11 cellular contexts compared by ENCODE assay signal in genomic region chr13:94344126-94344863, GRCh38.
A peak's percentile ranks its signal among the peaks of the same experiment; 100 is the strongest.
DNase-seq lines count a peak whose midpoint lies in the region; TF ChIP-seq lines count a peak whose summit lies in the region.
"Had no signal": no experiment of that assay in that cellular context is flagged by ENCODE, and none has a peak within 500 bp of the region (broad histone marks: within the 10 kb centered on the region; RNA-seq: fewer than 3 reads in every experiment).

No MANE protein-coding gene starts in this region.

- no peak for TF ChIP-seq EP300 in stomach (IDR thresholded peaks at IDR 0.05)

- H3K9ac ChIP-seq in HUES48 (ENCODE audit: low read depth, low read length): no peak overlapping the region
- no peak overlapping the region for H3K9ac ChIP-seq in iPS-18a (ENCODE audit: low read length)

- H3K27ac ChIP-seq in HUES48 (ENCODE audit: low read depth, low read length): peak overlapping the region; percentile 59
- H3K27ac ChIP-seq in iPS-18a (ENCODE audit: low read length): peak overlapping the region; percentile 1
- peak overlapping the region in 4 of 5 donors; percentile 59 to 75 (median 72) for H3K27ac ChIP-seq in stomach

- no peak for TF ChIP-seq CTCF in cardiac fibroblast (IDR thresholded peaks at IDR 0.05; ENCODE audit: low read depth, low read length)
- no peak for TF ChIP-seq CTCF in stomach (IDR thresholded peaks at IDR 0.05)

- TF ChIP-seq POLR2A in stomach (IDR thresholded peaks at IDR 0.05): no peak

- peak; percentile 24 to 60 for DNase-seq in cardiac fibroblast (ENCODE audit: low read depth in 2 of 2)
- no peak for DNase-seq in stomach
- DNase-seq in DMS79 (lab: John Stamatoyannopoulos, UW): no peak
- DNase-seq in NCI-H82 (lab: John Stamatoyannopoulos, UW): no peak
- no peak for DNase-seq in NCI-H524 (lab: John Stamatoyannopoulos, UW)
- DNase-seq: activated CD8-positive, alpha-beta memory T cell treated with anti-CD3 and anti-CD28 coated beads, Interleukin-2, amount 50 U/mL, for 4 hours; activated naive CD8-positive, alpha-beta T cell treated with anti-CD3 and anti-CD28 coated beads, Interleukin-2, amount 50 U/mL, for 24 hours; stimulated activated naive B cell treated with anti-CD40 and anti-IgM and Interleukin-4, amounts not matched to agents 10 μg/mL and 1 μg/mL and 100 μg/mL, for 72 hours had no signal

- H3K4me3 ChIP-seq in HUES48 (ENCODE audit: low read depth, low read length) (peak overlapping the region; percentile 20; the same call in 1 of the 2 replicates), cardiac fibroblast (replicated peaks in 1 of 2; ENCODE audit: low read depth in 2 of 2, low read length in 2 of 2) (no peak overlapping the region), iPS-18a (ENCODE audit: low read length) (peak overlapping the region; percentile 11), stomach (no peak overlapping the region)
- H3K4me3 ChIP-seq: HAP-1 had no signal

- 27 to 40% (median 38%) methylated on average over 8 of the region's 8 CpGs for WGBS in stomach, 5 donors

- H3K4me1 ChIP-seq in HUES48 (ENCODE audit: control insufficient read depth, insufficient read depth, low read length) (peaks cover 15% of the 10 kb centered on the region), iPS-18a (ENCODE audit: control insufficient read depth, low read depth, low read length) (peaks cover 23% of the 10 kb centered on the region), stomach (peaks cover 7 to 27% (median 11%) of the 10 kb centered on the region in 4 donors)

- H3K36me3 ChIP-seq in HUES48 (ENCODE audit: control insufficient read depth, insufficient read depth, low read length): no peaks in the 10 kb centered on the region
- H3K36me3 ChIP-seq in iPS-18a (ENCODE audit: control insufficient read depth, low read depth, low read length): no peaks in the 10 kb centered on the region
- no peaks in the 10 kb centered on the region for H3K36me3 ChIP-seq in stomach
- H3K36me3 ChIP-seq: HAP-1 had no signal

- H3K27me3 ChIP-seq in HUES48 (ENCODE audit: control insufficient read depth, insufficient read depth, low read length) (no peaks in the 10 kb centered on the region), iPS-18a (ENCODE audit: control insufficient read depth, insufficient read depth, low read length) (peaks cover 11% of the 10 kb centered on the region), stomach (no peaks in the 10 kb centered on the region)

- no peaks in the 10 kb centered on the region for H3K9me3 ChIP-seq in HUES48 (ENCODE audit: control insufficient read depth, insufficient read depth, low read length)
- no peaks in the 10 kb centered on the region for H3K9me3 ChIP-seq in iPS-18a (ENCODE audit: control insufficient read depth, low read depth, low read length)
- H3K9me3 ChIP-seq in stomach: no peaks in the 10 kb centered on the region
- H3K9me3 ChIP-seq: HAP-1 had no signal

- intact Hi-C loops in stomach (cut with DNase I; ENCODE audit: low total_unique reads): no loop called here

Comparison
In these comparisons a context has a peak if more than half of its experiments do, and no peak if none do; other contexts are left out.
1. H3K27ac ChIP-seq: peak in every context shown above with its lines; median percentile 72 in stomach; 59 in HUES48; 1 in iPS-18a.
2. H3K4me3 ChIP-seq: peak in HUES48 (single experiment) and iPS-18a (single experiment); none in cardiac fibroblast (0 of 2) and stomach (0 of 4).
3. DNase-seq: peak in cardiac fibroblast (2 of 2); none in stomach (single experiment), DMS79 (single experiment), NCI-H82 (single experiment) and NCI-H524 (0 of 2).